ENCODE assay signal across 8 cellular contexts in genomic region chr19:29528350-29528945, GRCh38. TPM values are rescaled to one million over a fixed set of nuclear protein-coding genes. Genes with fewer than 3 reads are reported as not detected.
DNase-seq lines count a peak whose midpoint lies in the region; ATAC-seq and TF ChIP-seq lines count a peak whose summit lies in the region.

No MANE protein-coding gene starts in this region.

- POLR2A ChIA-PET in AG04450 (lab: Yijun Ruan, JAX): interaction anchor here (0.6 kb wide), 1 partner anchor 1224 kb away, joined by 4 read pairs; no protein-coding TSS in a partner anchor

- peak; percentile 65 for ATAC-seq in GM19025 (IDR thresholded peaks at IDR 0.05; ENCODE audit: low read depth, unreplicated experiment)
- ATAC-seq in HG03469 (IDR thresholded peaks at IDR 0.05; ENCODE audit: unreplicated experiment): no peak

- TF ChIP-seq CTCF in AG04450 (IDR thresholded peaks at IDR 0.05; ENCODE audit: low read depth, low read length): peak; percentile 73
- TF ChIP-seq CTCF in LNCaP clone FGC (IDR thresholded peaks at IDR 0.05; ENCODE audit: control insufficient read depth, extremely low read depth, insufficient read depth): peak; percentile 74
- peak; percentile 82 for TF ChIP-seq CTCF in WI38 (IDR thresholded peaks at IDR 0.05; ENCODE audit: low read depth, low read length)

- H3K27me3 ChIP-seq in AG04450 (ENCODE audit: control insufficient read depth, insufficient read depth, low read length): peaks cover 49% of the 10 kb centered on the region

- DNase-seq in AG04450 (ENCODE audit: low read depth, low spot score): peak; percentile 7
- peak; percentile 26 for DNase-seq in LNCaP clone FGC (ENCODE audit: low read depth)
- peak; percentile 87 for DNase-seq in cerebellum (ENCODE audit: low spot score)
- peak; percentile 73 for DNase-seq in kidney tubule cell (ENCODE audit: low spot score)
- DNase-seq in stimulated activated CD4-positive, alpha-beta T cell treated with anti-CD3 and anti-CD28 coated beads, Interleukin-2, amount 100 ng/mL, for 24 hours: peak; percentile 70 to 84

- H3K4me3 ChIP-seq in AG04450 (ENCODE audit: low read depth, low read length) (peak overlapping the region; percentile 23), LNCaP clone FGC (ENCODE audit: low read depth, low read length) (peak overlapping the region; percentile 40), WI38 (ENCODE audit: low read depth, low read length) (peak overlapping the region; percentile 37)

- H3K27ac ChIP-seq in AG04450 (ENCODE audit: low read depth, low read length): no peak overlapping the region

- CTCF ChIA-PET in AG04450 (lab: Charles Lee): interaction anchor here (0.6 to 1.0 kb wide), 2 partner anchors 188 to 287 kb away, joined by 3 to 5 read pairs; no protein-coding TSS in a partner anchor

- H3K9me3 ChIP-seq in AG04450 (ENCODE audit: control insufficient read depth, insufficient read depth, low read length): peaks cover 10% of the 10 kb centered on the region; the same call in 1 of the 2 replicates

RNA-seq across cellular contexts. Expression of gene VSTM2B, which starts 2.7 kb away (rescaled TPM):
- polyA plus RNA-seq in AG04450 (2011; rRNA removed): not detected in 2 replicates
- not detected in 2 replicates for polyA minus RNA-seq in AG04450 (2011; rRNA and poly(A)+ RNA removed)
- total RNA-seq in cerebellum: 2.6 TPM

Comparison
In these comparisons a context has a peak if more than half of its experiments do, and no peak if none do; other contexts are left out.
1. DNase-seq: peak in every context shown above with its lines; median percentile 87 in cerebellum; 77 in stimulated activated CD4-positive, alpha-beta T cell treated with anti-CD3 and anti-CD28 coated beads, Interleukin-2, amount 100 ng/mL, for 24 hours; 73 in kidney tubule cell; 26 in LNCaP clone FGC; 7 in AG04450.